ENCODE assay signal across 14 cellular contexts in the genomic region with DNA sequence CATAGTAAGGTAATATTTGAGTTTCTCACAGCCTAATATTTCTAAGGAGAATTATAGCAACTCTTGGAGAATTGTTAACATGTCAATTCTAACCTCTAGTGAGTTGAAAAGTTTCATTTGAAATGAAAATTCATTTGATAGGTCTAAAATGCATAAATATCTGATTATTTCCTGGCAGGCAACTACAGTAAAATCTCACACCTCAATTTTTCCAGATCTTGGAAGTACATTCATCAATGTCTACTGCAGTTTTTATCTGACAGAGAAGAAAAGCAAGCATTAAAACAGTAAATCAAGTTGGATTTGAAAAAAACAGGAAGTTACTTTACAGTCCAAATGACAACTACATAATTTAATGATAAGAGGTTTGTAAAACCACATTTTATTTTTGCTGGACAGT.
DNase-seq lines count a peak whose midpoint lies in the region; ATAC-seq, FAIRE-seq and TF ChIP-seq lines count a peak whose summit lies in the region.
"Had no signal": no experiment of that assay in that cellular context is flagged by ENCODE, and none has a peak within 500 bp of the region (broad histone marks: within the 10 kb centered on the region; RNA-seq: fewer than 3 reads in every experiment).

No MANE protein-coding gene starts in this region.

- no peaks in the 10 kb centered on the region for H3K4me1 Mint-ChIP-seq in activated naive CD4-positive, alpha-beta T cell treated with anti-CD3 and anti-CD28 coated beads, Interleukin-2, amount 10 ng/mL, durations not matched to agents 7 days and 5 days
- H3K4me1 Mint-ChIP-seq: CD4-positive, CD25-positive, alpha-beta regulatory T cell had no signal

- TF ChIP-seq RAD21 in K562 (CRISPR knock-in tag; conservative IDR thresholded peaks at IDR 0.05 in 1 of 2, IDR thresholded peaks at IDR 0.05 in 1 of 2) = no peak

- H3K4me1 ChIP-seq in K562 (replicated peaks in 1 of 2; ENCODE audit: control insufficient read depth in 2 of 2, insufficient read depth in 2 of 2, low read length in 2 of 2) = no peaks in the 10 kb centered on the region
- H3K4me1 ChIP-seq in spleen = no peaks in the 10 kb centered on the region
- H3K4me1 ChIP-seq: BLaER1 treated with 17β-estradiol and CSF1 and Interleukin-3, amounts not matched to agents 10 nM and 100 nM; HAP-1 had no signal

- TF ChIP-seq POLR2A in K562 (conservative IDR thresholded peaks at IDR 0.05) = no peak
- TF ChIP-seq POLR2A in spleen (IDR thresholded peaks at IDR 0.05) = no peak

- no peak overlapping the region for H3K27ac ChIP-seq in K562 (ENCODE audit: extremely low read depth, low read depth, low read length)
- no peak overlapping the region for H3K27ac ChIP-seq in spleen
- H3K27ac ChIP-seq: BLaER1 treated with 17β-estradiol and CSF1 and Interleukin-3, amounts not matched to agents 10 nM and 100 nM had no signal

- no peak for TF ChIP-seq EP300 in K562 (IDR thresholded peaks at IDR 0.05; ENCODE audit: low read length)

- no peak overlapping the region for H3K4me3 ChIP-seq in K562
- no peak overlapping the region for H3K4me3 ChIP-seq in spleen
- H3K4me3 ChIP-seq: BLaER1 treated with 17β-estradiol and CSF1 and Interleukin-3, amounts not matched to agents 10 nM and 100 nM; HAP-1 had no signal

- H3K27ac Mint-ChIP-seq in activated naive CD4-positive, alpha-beta T cell treated with anti-CD3 and anti-CD28 coated beads, Interleukin-2, amount 10 ng/mL, durations not matched to agents 7 days and 5 days = no peak overlapping the region
- H3K27ac Mint-ChIP-seq: CD4-positive, CD25-positive, alpha-beta regulatory T cell; HFFc6 had no signal

- no peaks in the 10 kb centered on the region for H4K20me1 ChIP-seq in K562 (replicated peaks; ENCODE audit: control insufficient read depth, insufficient read depth, low read length)
- H4K20me1 ChIP-seq: BLaER1 treated with 17β-estradiol and CSF1 and Interleukin-3, amounts not matched to agents 10 nM and 100 nM had no signal

- no peak overlapping the region for H3K4me3 Mint-ChIP-seq in activated naive CD4-positive, alpha-beta T cell treated with anti-CD3 and anti-CD28 coated beads, Interleukin-2, amount 10 ng/mL, durations not matched to agents 7 days and 5 days
- H3K4me3 Mint-ChIP-seq: CD4-positive, CD25-positive, alpha-beta regulatory T cell; HFFc6 had no signal

- H3K27me3 ChIP-seq in K562 (ENCODE audit: control insufficient read depth in 2 of 2, insufficient read depth in 2 of 2, low read length in 2 of 2) (no peaks in the 10 kb centered on the region), spleen (replicated peaks in 1 of 7) (no peaks in the 10 kb centered on the region)
- H3K27me3 ChIP-seq: BLaER1 treated with 17β-estradiol and CSF1 and Interleukin-3, amounts not matched to agents 10 nM and 100 nM had no signal

- ATAC-seq in K562 = no peak

- H3K4me2 ChIP-seq in K562 (ENCODE audit: insufficient read depth, low read length) = no peak overlapping the region
- H3K4me2 ChIP-seq: BLaER1 treated with 17β-estradiol and CSF1 and Interleukin-3, amounts not matched to agents 10 nM and 100 nM had no signal

- intact Hi-C loops in K562 (cut with micrococcal nuclease) = no loop called here
- intact Hi-C loops in spleen (cut with DNase I; ENCODE audit: low total_unique reads) = no loop called here

- CTCF ChIA-PET in K562 (lab: Yijun Ruan, JAX; ENCODE audit: low intra/inter-chr PET ratio) = no interaction called here
- CTCF ChIA-PET in activated naive CD4-positive, alpha-beta T cell treated with anti-CD3 and anti-CD28 coated beads, Interleukin-2, amount 10 ng/mL, durations not matched to agents 7 days and 5 days (lab: Charles Lee) = no interaction called here

- no peak overlapping the region for H3K9ac ChIP-seq in K562 (ENCODE audit: insufficient read depth in 1 of 2, low read depth in 2 of 2, low read length in 2 of 2)
- H3K9ac ChIP-seq: BLaER1 treated with 17β-estradiol and CSF1 and Interleukin-3, amounts not matched to agents 10 nM and 100 nM had no signal

- no peak for TF ChIP-seq CTCF in K562 (IDR thresholded peaks at IDR 0.05 in 2 of 3, conservative IDR thresholded peaks at IDR 0.05 in 1 of 3; ENCODE audit: insufficient read depth in 2 of 3, low read depth in 1 of 3, low read length in 3 of 3)
- TF ChIP-seq CTCF in spleen (IDR thresholded peaks at IDR 0.05 in 8 of 11, conservative IDR thresholded peaks at IDR 0.05 in 3 of 11) = no peak

- DNase-seq in NOMO-1 treated with DMSO at 0.1 percent for 48 hours (lab: John Stamatoyannopoulos, UW; ENCODE audit: unreplicated experiment) = peak; percentile 54
- DNase-seq in NOMO-1 treated with dmso at 0.1 percent for 144 hours (lab: John Stamatoyannopoulos, UW; ENCODE audit: unreplicated experiment) = no peak
- peak; percentile 72 for DNase-seq in NCI-H69 (lab: John Stamatoyannopoulos, UW)
- no peak for DNase-seq in K562 (ENCODE audit: extremely low read depth in 1 of 4, low spot score in 3 of 4)
- no peak for DNase-seq in spleen
- DNase-seq in NCI-H345 (lab: John Stamatoyannopoulos, UW) = no peak
- DNase-seq in activated naive CD4-positive, alpha-beta T cell treated with anti-CD3 and anti-CD28 coated beads, Interleukin-2, amount 10 ng/mL, durations not matched to agents 7 days and 5 days = no peak
- DNase-seq: 8988T; ACHN; CD4-positive, CD25-positive, alpha-beta regulatory T cell; HFFc6 had no signal

- no peaks in the 10 kb centered on the region for H3K9me1 ChIP-seq in K562 (ENCODE audit: control insufficient read depth, insufficient read depth, low read length)

- H3K36me3 Mint-ChIP-seq in activated naive CD4-positive, alpha-beta T cell treated with anti-CD3 and anti-CD28 coated beads, Interleukin-2, amount 10 ng/mL, durations not matched to agents 7 days and 5 days = no peaks in the 10 kb centered on the region
- H3K36me3 Mint-ChIP-seq: CD4-positive, CD25-positive, alpha-beta regulatory T cell had no signal

- no peaks in the 10 kb centered on the region for H3K27me3 Mint-ChIP-seq in activated naive CD4-positive, alpha-beta T cell treated with anti-CD3 and anti-CD28 coated beads, Interleukin-2, amount 10 ng/mL, durations not matched to agents 7 days and 5 days
- H3K27me3 Mint-ChIP-seq: CD4-positive, CD25-positive, alpha-beta regulatory T cell had no signal

- no peak overlapping the region for H2AFZ ChIP-seq in K562 (ENCODE audit: low read depth, low read length)

- FAIRE-seq in K562 (lab: Jason Lieb, UNC) = no peak
- FAIRE-seq: H1 had no signal

- H3K79me2 ChIP-seq in K562 (ENCODE audit: control insufficient read depth, insufficient read depth, low read length) = no peaks in the 10 kb centered on the region

- no TSS peak for BruUV-seq in K562 (replicated peaks; lab: Mats Ljungman, UMichigan)

- no peaks in the 10 kb centered on the region for H3K36me3 ChIP-seq in K562 (ENCODE audit: control insufficient read depth, insufficient read depth, low read length)
- H3K36me3 ChIP-seq in spleen = no peaks in the 10 kb centered on the region
- H3K36me3 ChIP-seq: BLaER1 treated with 17β-estradiol and CSF1 and Interleukin-3, amounts not matched to agents 10 nM and 100 nM; HAP-1 had no signal

- no peaks in the 10 kb centered on the region; the same call in 1 of the 2 replicates for H3K9me3 ChIP-seq in K562 (replicated peaks; ENCODE audit: control insufficient read depth, insufficient read depth, low read depth, low read length)
- no peaks in the 10 kb centered on the region for H3K9me3 ChIP-seq in spleen
- H3K9me3 ChIP-seq: BLaER1 treated with 17β-estradiol and CSF1 and Interleukin-3, amounts not matched to agents 10 nM and 100 nM; HAP-1 had no signal

- in situ Hi-C loops in K562 (cut with MboI) = no loop called here

- POLR2A ChIA-PET in K562 (lab: Yijun Ruan, JAX) = no interaction called here

- peaks cover 3% of the 10 kb centered on the region for H3K9me3 Mint-ChIP-seq in activated naive CD4-positive, alpha-beta T cell treated with anti-CD3 and anti-CD28 coated beads, Interleukin-2, amount 10 ng/mL, durations not matched to agents 7 days and 5 days

TF ChIP-seq in K562, 482 proteins besides CTCF, POLR2A, EP300 and RAD21:
- TF ChIP-seq MCM7 (IDR thresholded peaks at IDR 0.05) (no peak), ZNF197 (CRISPR knock-in tag; IDR thresholded peaks at IDR 0.05; ENCODE audit: low read depth) (no peak)
- TF ChIP-seq, protein P1, sequence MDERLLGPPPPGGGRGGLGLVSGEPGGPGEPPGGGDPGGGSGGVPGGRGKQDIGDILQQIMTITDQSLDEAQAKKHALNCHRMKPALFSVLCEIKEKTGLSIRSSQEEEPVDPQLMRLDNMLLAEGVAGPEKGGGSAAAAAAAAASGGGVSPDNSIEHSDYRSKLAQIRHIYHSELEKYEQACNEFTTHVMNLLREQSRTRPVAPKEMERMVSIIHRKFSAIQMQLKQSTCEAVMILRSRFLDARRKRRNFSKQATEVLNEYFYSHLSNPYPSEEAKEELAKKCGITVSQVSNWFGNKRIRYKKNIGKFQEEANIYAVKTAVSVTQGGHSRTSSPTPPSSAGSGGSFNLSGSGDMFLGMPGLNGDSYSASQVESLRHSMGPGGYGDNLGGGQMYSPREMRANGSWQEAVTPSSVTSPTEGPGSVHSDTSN (CRISPR knock-in tag; IDR thresholded peaks at IDR 0.05; ENCODE audit: low read depth) = no peak
- TF ChIP-seq, protein P1 (tag; conservative IDR thresholded peaks at IDR 0.05; ENCODE audit: low read depth) = 0 out of 2 replicates have a peak, but pooled peaks have one; percentile 16

Comparison
In these comparisons a context has a peak if more than half of its experiments do, and no peak if none do; other contexts are left out.
1. DNase-seq: peak in NOMO-1 treated with DMSO at 0.1 percent for 48 hours (single experiment) and NCI-H69 (single experiment); none in NOMO-1 treated with dmso at 0.1 percent for 144 hours (single experiment), K562 (0 of 4), spleen (single experiment), NCI-H345 (single experiment) and activated naive CD4-positive, alpha-beta T cell treated with anti-CD3 and anti-CD28 coated beads, Interleukin-2, amount 10 ng/mL, durations not matched to agents 7 days and 5 days (single experiment).